9 cellular contexts compared by ENCODE assay signal in the genomic region with DNA sequence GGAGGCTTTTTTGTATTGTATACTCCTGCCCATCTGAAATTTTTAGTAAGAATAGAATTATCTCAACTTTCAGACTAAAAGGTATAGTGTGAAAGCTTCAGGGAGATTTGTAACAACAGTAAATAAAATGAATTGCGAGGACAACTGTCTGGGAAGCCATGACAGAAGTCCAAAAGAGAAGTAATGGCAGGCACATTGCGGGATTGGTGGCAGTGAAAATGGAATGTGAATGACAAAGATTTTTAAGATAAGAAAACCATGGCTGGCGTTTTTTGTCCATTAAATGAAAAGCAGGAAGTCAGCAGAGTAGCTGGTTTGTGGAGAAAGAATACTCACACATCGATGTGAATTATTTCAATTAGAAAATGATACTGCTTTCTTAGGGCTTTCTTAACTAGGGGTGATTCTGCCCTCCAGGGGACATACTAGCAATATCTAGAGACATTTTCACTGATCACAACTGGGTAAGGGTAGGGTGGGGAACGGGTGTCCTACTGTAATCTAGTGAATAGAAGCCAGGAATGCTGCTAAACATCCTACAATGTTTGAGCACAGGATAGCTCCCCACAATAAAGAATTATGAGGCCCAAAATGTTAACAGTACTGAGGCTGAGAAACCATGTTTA. TPM values are rescaled to one million over a fixed set of nuclear protein-coding genes. Genes with fewer than 3 reads are reported as not detected.
DNase-seq lines count a peak whose midpoint lies in the region; ATAC-seq, FAIRE-seq and TF ChIP-seq lines count a peak whose summit lies in the region.
"Had no signal": no experiment of that assay in that cellular context is flagged by ENCODE, and none has a peak within 500 bp of the region (broad histone marks: within the 10 kb centered on the region; RNA-seq: fewer than 3 reads in every experiment).

No MANE protein-coding gene starts in this region.

- DNase-seq in GM12892 (ENCODE audit: insufficient read length) = no peak
- DNase-seq in RPMI7951 (ENCODE audit: low read depth) = peak; percentile 15
- DNase-seq in fibroblast of the aortic adventitia (ENCODE audit: low read depth) = peak; percentile 29
- no peak for DNase-seq in left colon
- DNase-seq in MV-4-11 (lab: John Stamatoyannopoulos, UW) = no peak
- no peak for DNase-seq in H54 (ENCODE audit: insufficient read length, low spot score)
- DNase-seq: stimulated activated CD4-positive, alpha-beta T cell treated with anti-CD3 and anti-CD28 coated beads, Interleukin-12 subunit alpha, Interleukin-12 subunit beta, amount 100 ng/mL, for 4 hours had no signal

- ATAC-seq in left colon (no peak), GM21528 (IDR thresholded peaks at IDR 0.05; ENCODE audit: low FRiP score, unreplicated experiment) (no peak)

- FAIRE-seq in GM12892 (lab: Jason Lieb, UNC) = peak; percentile 64
- FAIRE-seq in H54 (lab: Jason Lieb, UNC) = no peak

- TF ChIP-seq POLR2A in GM12892 (IDR thresholded peaks at IDR 0.05; ENCODE audit: low read depth, low read length) = no peak
- no peak for TF ChIP-seq POLR2A in H54 (IDR thresholded peaks at IDR 0.05; ENCODE audit: low read depth, low read length)

- peak overlapping the region in 11 of 21 experiments; percentile 44 to 98 (median 93) for H3K27ac ChIP-seq in skin epidermis

- intact Hi-C loops in left colon (cut with DNase I, micrococcal nuclease) = no loop called here

- H3K4me3 ChIP-seq in fibroblast of the aortic adventitia (ENCODE audit: low read depth, low read length) = peak overlapping the region; percentile 89
- H3K4me3 ChIP-seq in skin epidermis = peak overlapping the region; percentile 34 to 90 (median 70)

- peak; percentile 7 for TF ChIP-seq CTCF in fibroblast of the aortic adventitia (IDR thresholded peaks at IDR 0.05; ENCODE audit: insufficient read depth, low read length)

RNA-seq across cellular contexts. Expression of a gene that starts 1.6 kb away (rescaled TPM):
- polyA plus RNA-seq in GM12892 (2012; ENCODE audit: missing spikeins) = 13.1 TPM
- total RNA-seq in RPMI7951 (2014; rRNA removed; shearing (Covaris generic)) = 20.6 and 25.0 TPM in 2 replicates
- 6.9 and 28.9 TPM in 2 replicates for total RNA-seq in fibroblast of the aortic adventitia (ENCODE audit: low replicate concordance)
- total RNA-seq in left colon = 10 to 100 TPM; 10.5 to 13.0 TPM

RNA-seq across cellular contexts. Expression of a gene that starts 2.0 kb away (rescaled TPM):
- polyA plus RNA-seq in GM12892 (2012; ENCODE audit: missing spikeins) = 55.5 TPM
- total RNA-seq in RPMI7951 (2014; rRNA removed; shearing (Covaris generic)) = 66.4 and 67.1 TPM in 2 replicates
- total RNA-seq in fibroblast of the aortic adventitia (ENCODE audit: low replicate concordance) (94.4 and 291 TPM in 2 replicates), left colon (10 to 100 TPM; 24.3 to 33.3 TPM)

Comparison
In these comparisons a context has a peak if more than half of its experiments do, and no peak if none do; other contexts are left out.
1. DNase-seq: peak in RPMI7951 (single experiment) and fibroblast of the aortic adventitia (single experiment); none in GM12892 (single experiment), left colon (0 of 2), MV-4-11 (single experiment) and H54 (single experiment).